Comparison of ENCODE assay signal across 8 cellular contexts in genomic region chr4:140637836-140638235, GRCh38.
DNase-seq lines count a peak whose midpoint lies in the region; ATAC-seq lines count a peak whose summit lies in the region.

No MANE protein-coding gene starts in this region.

- H3K4me3 Mint-ChIP-seq in IgD-negative memory B cell (no peak overlapping the region), T-helper 17 cell (no peak overlapping the region)

- H3K9me3 Mint-ChIP-seq in IgD-negative memory B cell = no peaks in the 10 kb centered on the region

- H3K27ac Mint-ChIP-seq in IgD-negative memory B cell (peak overlapping the region in 2 of 3 donors; percentile 33 to 87), T-helper 17 cell (peak overlapping the region; percentile 14)

- peaks cover 11% of the 10 kb centered on the region for H3K36me3 Mint-ChIP-seq in IgD-negative memory B cell
- no peaks in the 10 kb centered on the region for H3K36me3 Mint-ChIP-seq in T-helper 17 cell (ENCODE audit: low read depth)

- H3K4me1 Mint-ChIP-seq in IgD-negative memory B cell (peaks cover 2 to 5% (median 4%) of the 10 kb centered on the region in 3 donors), T-helper 17 cell (peaks cover 4% of the 10 kb centered on the region)

- no peaks in the 10 kb centered on the region for H3K27me3 Mint-ChIP-seq in IgD-negative memory B cell
- peaks cover 49% of the 10 kb centered on the region for H3K27me3 Mint-ChIP-seq in T-helper 17 cell

- H3K9me3 ChIP-seq in T-helper 17 cell (ENCODE audit: control insufficient read depth, low read length, poor library complexity, severe bottlenecking) = no peaks in the 10 kb centered on the region

- ATAC-seq in GM21360 (IDR thresholded peaks at IDR 0.05; ENCODE audit: unreplicated experiment) = peak; percentile 75
- ATAC-seq in T-helper 17 cell = peak; percentile 57

- DNase-seq in SIG-M5 treated with dmso at 0.1 percent for 504 hours (lab: John Stamatoyannopoulos, UW; ENCODE audit: unreplicated experiment) (peak; percentile 58), SIG-M5 (lab: John Stamatoyannopoulos, UW) (no peak), T-helper 17 cell (no peak), fibroblast of peridontal ligament (ENCODE audit: extremely low read depth) (peak; percentile 27), GF-D8 (lab: John Stamatoyannopoulos, UW) (no peak)
- peak; percentile 37 for DNase-seq in stimulated activated CD4-positive, alpha-beta T cell treated with anti-CD3 and anti-CD28 coated beads, Interleukin-1b, Interleukin-23, amount 100 ng/mL, for 48 hours

Comparison
In these comparisons a context has a peak if more than half of its experiments do, and no peak if none do; other contexts are left out.
1. DNase-seq: peak in SIG-M5 treated with dmso at 0.1 percent for 504 hours (single experiment), fibroblast of peridontal ligament (single experiment) and stimulated activated CD4-positive, alpha-beta T cell treated with anti-CD3 and anti-CD28 coated beads, Interleukin-1b, Interleukin-23, amount 100 ng/mL, for 48 hours (single experiment); none in SIG-M5 (single experiment), T-helper 17 cell (0 of 3) and GF-D8 (single experiment).